In genomic region chr9:89969156-89969566, GRCh38 we compare ENCODE assay signal across 11 cellular contexts.
DNase-seq lines count a peak whose midpoint lies in the region.
"Had no signal": no experiment of that assay in that cellular context is flagged by ENCODE, and none has a peak within 500 bp of the region (broad histone marks: within the 10 kb centered on the region; RNA-seq: fewer than 3 reads in every experiment).

No MANE protein-coding gene starts in this region.

- DNase-seq in stimulated activated CD4-positive, alpha-beta T cell treated with anti-CD3 and anti-CD28 coated beads, Interleukin-12 subunit alpha, Interleukin-12 subunit beta, amount 100 ng/mL, for 4 hours = peak; percentile 22
- DNase-seq in stimulated activated CD4-positive, alpha-beta T cell treated with anti-CD3 and anti-CD28 coated beads, Interleukin-2, amount 100 ng/mL, for 48 hours = no peak
- DNase-seq in NCI-H774 (lab: John Stamatoyannopoulos, UW) (peak; percentile 36), kidney tubule cell (ENCODE audit: low spot score) (peak; percentile 9), D341Med (ENCODE audit: low spot score) (no peak), occipital lobe (lab: John Stamatoyannopoulos, UW) (no peak), NCI-H1694 (lab: John Stamatoyannopoulos, UW) (no peak), nucleus accumbens (lab: John Stamatoyannopoulos, UW) (no peak)
- DNase-seq: CD8-positive, alpha-beta memory T cell; naive B cell; PC-9 had no signal

Comparison
In these comparisons a context has a peak if more than half of its experiments do, and no peak if none do; other contexts are left out.
1. DNase-seq: peak in stimulated activated CD4-positive, alpha-beta T cell treated with anti-CD3 and anti-CD28 coated beads, Interleukin-12 subunit alpha, Interleukin-12 subunit beta, amount 100 ng/mL, for 4 hours (single experiment), NCI-H774 (single experiment) and kidney tubule cell (single experiment); none in stimulated activated CD4-positive, alpha-beta T cell treated with anti-CD3 and anti-CD28 coated beads, Interleukin-2, amount 100 ng/mL, for 48 hours (0 of 2), D341Med (single experiment), occipital lobe (single experiment), NCI-H1694 (single experiment) and nucleus accumbens (0 of 56).